Comparison of ENCODE assay signal across 11 cellular contexts in the genomic region with DNA sequence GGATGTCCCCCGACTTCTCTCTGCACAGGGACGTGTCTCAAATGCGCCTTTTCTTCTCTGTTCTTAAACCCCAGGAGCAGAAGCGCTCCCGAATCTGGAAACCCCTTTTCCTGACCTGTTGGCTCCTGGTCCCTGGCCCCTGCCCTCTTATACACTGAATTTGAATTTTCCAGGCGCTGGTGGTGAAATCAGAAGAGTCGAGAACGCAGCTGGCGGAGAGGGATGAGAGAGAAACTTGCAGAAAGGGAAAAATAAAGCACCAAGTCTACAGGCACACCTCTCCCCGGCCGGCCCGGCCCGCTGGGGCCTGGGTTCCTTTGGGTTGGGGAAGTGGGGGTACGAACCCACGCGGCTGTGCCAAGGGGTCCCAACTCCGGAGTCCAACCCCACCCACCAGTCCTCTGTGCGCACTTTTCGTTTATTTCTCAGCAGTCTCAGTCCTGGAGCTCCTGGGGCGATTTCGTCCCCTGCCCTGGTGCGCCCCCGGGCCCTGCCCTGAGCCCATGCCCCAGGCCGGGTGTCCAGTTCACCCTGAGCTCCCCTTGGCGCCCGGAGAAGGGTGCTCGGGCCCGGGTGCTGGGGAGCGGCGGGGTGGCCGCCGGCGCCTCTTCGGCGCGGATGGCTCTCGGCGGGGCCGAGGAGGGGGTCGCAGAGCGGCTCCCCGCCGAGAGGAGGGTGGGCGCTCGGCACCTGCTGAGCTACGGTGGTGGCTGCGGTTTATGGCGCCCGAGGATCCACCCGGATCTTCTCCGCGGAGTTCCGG. TPM values are rescaled to one million over a fixed set of nuclear protein-coding genes. Genes with fewer than 3 reads are reported as not detected.
DNase-seq lines count a peak whose midpoint lies in the region; ATAC-seq and TF ChIP-seq lines count a peak whose summit lies in the region.
"Had no signal": no experiment of that assay in that cellular context is flagged by ENCODE, and none has a peak within 500 bp of the region (broad histone marks: within the 10 kb centered on the region; RNA-seq: fewer than 3 reads in every experiment).

No MANE protein-coding gene starts in this region.

- no peaks in the 10 kb centered on the region for H3K9me3 Mint-ChIP-seq in stimulated activated naive CD8-positive, alpha-beta T cell treated with anti-CD3 and anti-CD28 coated beads, Interleukin-15, Interleukin-2, amounts not matched to agents 100 ng/mL and 50 ng/mL, for 24 hours
- H3K9me3 Mint-ChIP-seq in activated CD4-positive, alpha-beta memory T cell treated with anti-CD3 and anti-CD28 coated beads, Interleukin-2, amount 10 ng/mL, durations not matched to agents 7 days and 5 days, result no peaks in the 10 kb centered on the region
- peaks cover 0 to 3% (median 0%) of the 10 kb centered on the region in 6 donors for H3K9me3 Mint-ChIP-seq in immature natural killer cell

- ATAC-seq in stimulated activated naive CD8-positive, alpha-beta T cell treated with anti-CD3 and anti-CD28 coated beads, Interleukin-15, Interleukin-2, amounts not matched to agents 100 U/mL and 50 U/mL, for 24 hours, result no peak
- ATAC-seq in upper lobe of left lung (ENCODE audit: low FRiP score in 2 of 2) (no peak), GM21390 (IDR thresholded peaks at IDR 0.05; ENCODE audit: unreplicated experiment) (no peak), HG02642 (IDR thresholded peaks at IDR 0.05; ENCODE audit: poor library complexity, unreplicated experiment) (no peak), GM21723 (IDR thresholded peaks at IDR 0.05; ENCODE audit: unreplicated experiment) (no peak)
- ATAC-seq: body of pancreas had no signal

- peaks cover 0 to 4% (median 0%) of the 10 kb centered on the region in 4 donors for H3K9me3 ChIP-seq in upper lobe of left lung
- H3K9me3 ChIP-seq: body of pancreas, transverse colon had no signal

- H3K4me3 Mint-ChIP-seq in stimulated activated naive CD8-positive, alpha-beta T cell treated with anti-CD3 and anti-CD28 coated beads, Interleukin-15, Interleukin-2, amounts not matched to agents 100 ng/mL and 50 ng/mL, for 24 hours, result peak overlapping the region; percentile 69
- H3K4me3 Mint-ChIP-seq in activated CD4-positive, alpha-beta memory T cell treated with anti-CD3 and anti-CD28 coated beads, Interleukin-2, amount 10 ng/mL, durations not matched to agents 7 days and 5 days, result peak overlapping the region; percentile 14
- peak overlapping the region; percentile 52 to 74 (median 69) for H3K4me3 Mint-ChIP-seq in immature natural killer cell

- peak overlapping the region in 3 of 4 donors; percentile 34 to 43 (median 38) for H3K4me3 ChIP-seq in upper lobe of left lung
- H3K4me3 ChIP-seq: body of pancreas had no signal

- no peak for DNase-seq in stimulated activated naive CD8-positive, alpha-beta T cell treated with anti-CD3 and anti-CD28 coated beads, Interleukin-15, Interleukin-2, amounts not matched to agents 100 U/mL and 50 U/mL, for 24 hours
- DNase-seq in activated CD4-positive, alpha-beta memory T cell treated with anti-CD3 and anti-CD28 coated beads, Interleukin-2, amount 10 ng/mL, durations not matched to agents 7 days and 5 days, result no peak
- DNase-seq in immature natural killer cell (no peak), upper lobe of left lung (peak in 1 of 2 donors; percentile 77)
- DNase-seq: body of pancreas, occipital lobe had no signal

- H3K27me3 Mint-ChIP-seq in stimulated activated naive CD8-positive, alpha-beta T cell treated with anti-CD3 and anti-CD28 coated beads, Interleukin-15, Interleukin-2, amounts not matched to agents 100 ng/mL and 50 ng/mL, for 24 hours, result peaks cover 55% of the 10 kb centered on the region
- H3K27me3 Mint-ChIP-seq in activated CD4-positive, alpha-beta memory T cell treated with anti-CD3 and anti-CD28 coated beads, Interleukin-2, amount 10 ng/mL, durations not matched to agents 7 days and 5 days, result peaks cover 61% of the 10 kb centered on the region
- H3K27me3 Mint-ChIP-seq in immature natural killer cell (ENCODE audit: low read depth in 3 of 3), result peaks cover 42 to 58% (median 54%) of the 10 kb centered on the region in 3 donors

- TF ChIP-seq POLR2A in upper lobe of left lung (IDR thresholded peaks at IDR 0.05), result no peak

- no peaks in the 10 kb centered on the region for H3K36me3 ChIP-seq in upper lobe of left lung
- H3K36me3 ChIP-seq: transverse colon had no signal

- peaks cover 8 to 89% (median 74%) of the 10 kb centered on the region in 4 donors for H3K27me3 ChIP-seq in upper lobe of left lung

- H3K27ac ChIP-seq in upper lobe of left lung, result no peak overlapping the region
- H3K27ac ChIP-seq: body of pancreas, transverse colon had no signal

- peaks cover 55 to 65% (median 59%) of the 10 kb centered on the region in 4 donors for H3K4me1 ChIP-seq in upper lobe of left lung

- POLR2A ChIA-PET in activated CD4-positive, alpha-beta memory T cell treated with anti-CD3 and anti-CD28 coated beads, Interleukin-2, amount 10 ng/mL, durations not matched to agents 7 days and 5 days (lab: Charles Lee), result interaction anchor here (0.6 to 4.8 kb wide), 5 partner anchors 9 to 28 kb away, joined by 3 to 24 read pairs (median 5); a partner anchor contains a TSS

- WGBS in upper lobe of left lung, 2 donors, result 6 to 8% methylated on average over 47 to 48 of the region's 53 CpGs

- peaks cover 33% of the 10 kb centered on the region for H3K4me1 Mint-ChIP-seq in stimulated activated naive CD8-positive, alpha-beta T cell treated with anti-CD3 and anti-CD28 coated beads, Interleukin-15, Interleukin-2, amounts not matched to agents 100 ng/mL and 50 ng/mL, for 24 hours (ENCODE audit: low read depth)
- peaks cover 32% of the 10 kb centered on the region for H3K4me1 Mint-ChIP-seq in activated CD4-positive, alpha-beta memory T cell treated with anti-CD3 and anti-CD28 coated beads, Interleukin-2, amount 10 ng/mL, durations not matched to agents 7 days and 5 days
- peaks cover 20 to 27% of the 10 kb centered on the region in 2 donors for H3K4me1 Mint-ChIP-seq in immature natural killer cell

- no peaks in the 10 kb centered on the region for H3K36me3 Mint-ChIP-seq in stimulated activated naive CD8-positive, alpha-beta T cell treated with anti-CD3 and anti-CD28 coated beads, Interleukin-15, Interleukin-2, amounts not matched to agents 100 ng/mL and 50 ng/mL, for 24 hours (ENCODE audit: low read depth)
- H3K36me3 Mint-ChIP-seq in activated CD4-positive, alpha-beta memory T cell treated with anti-CD3 and anti-CD28 coated beads, Interleukin-2, amount 10 ng/mL, durations not matched to agents 7 days and 5 days (ENCODE audit: low read depth), result peaks cover 4% of the 10 kb centered on the region
- no peaks in the 10 kb centered on the region for H3K36me3 Mint-ChIP-seq in immature natural killer cell

- no peak for TF ChIP-seq CTCF in upper lobe of left lung (IDR thresholded peaks at IDR 0.05)

- no peak for TF ChIP-seq EP300 in upper lobe of left lung (IDR thresholded peaks at IDR 0.05)

- CTCF ChIA-PET in activated CD4-positive, alpha-beta memory T cell treated with anti-CD3 and anti-CD28 coated beads, Interleukin-2, amount 10 ng/mL, durations not matched to agents 7 days and 5 days (lab: Charles Lee), result interaction anchor here (1.2 to 1.3 kb wide), 3 partner anchors 23 to 160 kb away, joined by 3 to 4 read pairs (median 4); a partner anchor contains a TSS

- peak overlapping the region; percentile 28 for H3K27ac Mint-ChIP-seq in stimulated activated naive CD8-positive, alpha-beta T cell treated with anti-CD3 and anti-CD28 coated beads, Interleukin-15, Interleukin-2, amounts not matched to agents 100 ng/mL and 50 ng/mL, for 24 hours
- H3K27ac Mint-ChIP-seq in activated CD4-positive, alpha-beta memory T cell treated with anti-CD3 and anti-CD28 coated beads, Interleukin-2, amount 10 ng/mL, durations not matched to agents 7 days and 5 days, result no peak overlapping the region
- peak overlapping the region in 2 of 6 donors; percentile 14 to 39 for H3K27ac Mint-ChIP-seq in immature natural killer cell

RNA-seq across cellular contexts. Expression of a gene that starts 15.5 kb away (rescaled TPM):
- total RNA-seq in activated CD4-positive, alpha-beta memory T cell treated with anti-CD3 and anti-CD28 coated beads, Interleukin-2, amount 10 ng/mL, durations not matched to agents 7 days and 5 days, result 1 to 10 TPM; 5.7 to 6.7 TPM
- polyA plus RNA-seq in immature natural killer cell, result 1 to 10 TPM in 2 of 3 donors, not detected in 1; 1.4 to 2.5 TPM
- total RNA-seq in upper lobe of left lung, result 10 to 100 TPM in 1 of 6 donors, 1 to 10 TPM in 5; 2.0 to 16.8 (median 8.8) TPM

RNA-seq across cellular contexts. Expression of a gene that starts 26.9 kb away (rescaled TPM):
- total RNA-seq in activated CD4-positive, alpha-beta memory T cell treated with anti-CD3 and anti-CD28 coated beads, Interleukin-2, amount 10 ng/mL, durations not matched to agents 7 days and 5 days, result 10 to 100 TPM; 34.4 to 36.5 TPM
- polyA plus RNA-seq in immature natural killer cell, result 1 to 10 TPM; 3.0 to 6.7 (median 4.9) TPM
- total RNA-seq in upper lobe of left lung, result 10 to 100 TPM; 17.0 to 33.3 (median 25.0) TPM

RNA-seq across cellular contexts. Expression of a gene that starts 34.4 kb away (rescaled TPM):
- total RNA-seq in activated CD4-positive, alpha-beta memory T cell treated with anti-CD3 and anti-CD28 coated beads, Interleukin-2, amount 10 ng/mL, durations not matched to agents 7 days and 5 days, result 1 to 10 TPM; 1.7 to 2.0 TPM
- under 1 TPM in 1 of 3 donors, not detected in 2; 0.33 TPM for polyA plus RNA-seq in immature natural killer cell
- 1 to 10 TPM in 5 of 6 donors, under 1 TPM in 1; 0.89 to 4.7 (median 1.5) TPM for total RNA-seq in upper lobe of left lung

Comparison
In these comparisons a context has a peak if more than half of its experiments do, and no peak if none do; other contexts are left out.
1. H3K4me3 Mint-ChIP-seq: peak in every context shown above with its lines; median percentile 69 in stimulated activated naive CD8-positive, alpha-beta T cell treated with anti-CD3 and anti-CD28 coated beads, Interleukin-15, Interleukin-2, amounts not matched to agents 100 ng/mL and 50 ng/mL, for 24 hours; 69 in immature natural killer cell; 14 in activated CD4-positive, alpha-beta memory T cell treated with anti-CD3 and anti-CD28 coated beads, Interleukin-2, amount 10 ng/mL, durations not matched to agents 7 days and 5 days.